Comparison of ENCODE assay signal across 8 cellular contexts in genomic region chr22:37807410-37808293, GRCh38.
DNase-seq lines count a peak whose midpoint lies in the region; ATAC-seq lines count a peak whose summit lies in the region.

TSS of gene GCAT (plus strand) at chr22:37807934. CDS start at chr22:37807968, 34 bp downstream.

- H2AFZ ChIP-seq in ACC112 (ENCODE audit: low read length, unreplicated experiment): no peak within 1 kb of the TSS

- H3K4me3 ChIP-seq in ACC112 (ENCODE audit: low read depth, low read length): peak within 1 kb of the TSS; percentile 94

- peak within 1 kb of the TSS; percentile 61 for H3K4me3 Mint-ChIP-seq in central memory CD8-positive, alpha-beta T cell

- no peak within 1 kb of the TSS for H3K27ac Mint-ChIP-seq in central memory CD8-positive, alpha-beta T cell (ENCODE audit: low read depth)

- peaks cover 60% of the 10 kb centered on the region for H3K27me3 Mint-ChIP-seq in central memory CD8-positive, alpha-beta T cell

- peaks cover 38% of the 10 kb centered on the region for H3K4me1 Mint-ChIP-seq in central memory CD8-positive, alpha-beta T cell

- H3K4me1 ChIP-seq in ACC112 (ENCODE audit: control insufficient read depth, insufficient read depth, low read length, unreplicated experiment): peaks cover 3% of the 10 kb centered on the region

- peaks cover 5% of the 10 kb centered on the region for H3K36me3 Mint-ChIP-seq in central memory CD8-positive, alpha-beta T cell (ENCODE audit: insufficient read depth)

- no peaks in the 10 kb centered on the region for H3K36me3 ChIP-seq in ACC112 (ENCODE audit: insufficient read depth, low read length)

- no peaks in the 10 kb centered on the region for H3K9me3 Mint-ChIP-seq in central memory CD8-positive, alpha-beta T cell

- no peaks in the 10 kb centered on the region for H3K27me3 ChIP-seq in ACC112 (ENCODE audit: insufficient read depth, low read length)

- ATAC-seq in GM18907 (IDR thresholded peaks at IDR 0.05; ENCODE audit: unreplicated experiment) (peak; percentile 84), HG03139 (IDR thresholded peaks at IDR 0.05; ENCODE audit: unreplicated experiment) (peak; percentile 66)
- peak; percentile 96 to 97 for ATAC-seq in activated CD4-positive, CD25-positive, alpha-beta regulatory T cell treated with anti-CD3 and anti-CD28 coated beads, Interleukin-2, amount 50 U/mL, for 24 hours
- peak; percentile 84 for ATAC-seq in central memory CD8-positive, alpha-beta T cell (replicated peaks; ENCODE audit: extremely low read depth, poor library complexity, severe bottlenecking)

- DNase-seq in NCI-H446 treated with DMSO at 0.1 percent for 48 hours (lab: John Stamatoyannopoulos, UW): peak; percentile 91
- DNase-seq in central memory CD8-positive, alpha-beta T cell (ENCODE audit: low spot score in 2 of 2): peak; percentile 44 to 61
- peak; percentile 99 for DNase-seq in islet precursor cell
- peak; percentile 80 to 95 for DNase-seq in stimulated activated CD4-positive, alpha-beta T cell treated with anti-CD3 and anti-CD28 coated beads, Interleukin-12 subunit alpha, Interleukin-12 subunit beta, amount 100 ng/mL, for 24 hours (ENCODE audit: low read depth in 2 of 2)

- peaks cover 17% of the 10 kb centered on the region for H3K79me2 ChIP-seq in ACC112 (ENCODE audit: control insufficient read depth, insufficient read depth, low read length, unreplicated experiment)

- peak within 1 kb of the TSS; percentile 19; the same call in 1 of the 2 replicates for H3K27ac ChIP-seq in ACC112 (ENCODE audit: low read depth, low read length)

Comparison
In these comparisons a context has a peak if more than half of its experiments do, and no peak if none do; other contexts are left out.
1. Peak in every context shown above with its lines: DNase-seq, ATAC-seq, H3K4me3 ChIP-seq and H3K27ac ChIP-seq.